28 cellular contexts compared by ENCODE assay signal in the genomic region with DNA sequence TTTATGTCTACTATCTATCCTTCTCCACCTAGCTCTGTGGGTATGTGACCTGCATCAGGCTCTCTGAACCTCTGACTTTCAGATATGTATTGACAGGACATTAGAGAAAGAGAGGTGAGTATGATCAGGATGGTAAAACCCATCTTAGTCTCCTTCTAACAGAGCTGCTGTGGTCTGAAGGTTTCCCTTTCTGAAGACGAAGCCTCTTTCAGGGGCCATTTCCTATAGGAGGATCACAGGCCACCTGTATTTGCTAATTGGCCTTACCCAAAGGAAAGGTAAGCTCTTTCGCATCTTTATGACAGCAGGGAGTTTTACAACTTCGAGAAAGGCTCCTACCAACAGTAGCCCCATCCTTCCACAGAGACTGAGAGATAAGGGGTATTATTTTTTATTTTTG.
A peak's percentile ranks its signal among the peaks of the same experiment; 100 is the strongest.
DNase-seq lines count a peak whose midpoint lies in the region; ATAC-seq, FAIRE-seq and TF ChIP-seq lines count a peak whose summit lies in the region.
"Had no signal": no experiment of that assay in that cellular context is flagged by ENCODE, and none has a peak within 500 bp of the region (broad histone marks: within the 10 kb centered on the region; RNA-seq: fewer than 3 reads in every experiment).

No MANE protein-coding gene starts in this region.

- no TSS peak for BruUV-seq in GM12878 (replicated peaks; lab: Mats Ljungman, UMichigan)

- no peak for TF ChIP-seq RAD21 in GM12878 (IDR thresholded peaks at IDR 0.05; ENCODE audit: insufficient read depth, low read depth, low read length)

- intact Hi-C loops in GM12878 (cut with micrococcal nuclease; ENCODE audit: unreplicated experiment) = no loop called here

- H3K4me2 ChIP-seq in GM12878 (ENCODE audit: control insufficient read depth, insufficient read depth) = 0 out of 2 replicates have a peak overlapping the region, but pooled peaks have one; percentile 15
- H3K4me2 ChIP-seq: BLaER1, neural progenitor cell had no signal

- no peak overlapping the region for H3K4me3 ChIP-seq in GM12878
- H3K4me3 ChIP-seq: BLaER1, left lung, neural progenitor cell, right lobe of liver, transverse colon had no signal

- POLR2A ChIA-PET in GM12878 (lab: Charles Lee) = no interaction called here

- no peaks in the 10 kb centered on the region for H3K27me3 ChIP-seq in GM12878 (replicated peaks in 1 of 2; ENCODE audit: control insufficient read depth in 2 of 2, insufficient read depth in 2 of 2, low read length in 1 of 2)
- H3K27me3 ChIP-seq: BLaER1, brain microvascular endothelial cell, left lung, neural progenitor cell, right lobe of liver, transverse colon had no signal

- no peaks in the 10 kb centered on the region for H3K36me3 ChIP-seq in GM12878 (ENCODE audit: control insufficient read depth in 2 of 2, insufficient read depth in 2 of 2, low read length in 1 of 2)
- H3K36me3 ChIP-seq: BLaER1, brain microvascular endothelial cell, left lung, neural progenitor cell, right lobe of liver, transverse colon had no signal

- H4K20me1 ChIP-seq in GM12878 (ENCODE audit: control insufficient read depth, insufficient read depth) = no peaks in the 10 kb centered on the region
- H4K20me1 ChIP-seq: BLaER1 had no signal

- peaks cover 26% of the 10 kb centered on the region for H3K4me1 ChIP-seq in GM12878 (ENCODE audit: control insufficient read depth, insufficient read depth, low read length)
- H3K4me1 ChIP-seq: left lung, neural progenitor cell, right lobe of liver, transverse colon had no signal

- TF ChIP-seq CTCF in GM12878 (IDR thresholded peaks at IDR 0.05 in 2 of 3, conservative IDR thresholded peaks at IDR 0.05 in 1 of 3; ENCODE audit: control insufficient read depth in 2 of 3, extremely low read depth in 1 of 3, insufficient read depth in 1 of 3, low read depth in 3 of 3, low read length in 3 of 3) = no peak

- no peak for TF ChIP-seq EP300 in GM12878 (IDR thresholded peaks at IDR 0.05; ENCODE audit: borderline replicate concordance in 1 of 2, control insufficient read depth in 1 of 2, low read depth in 2 of 2, low read length in 2 of 2)

- H3K79me2 ChIP-seq in GM12878 (ENCODE audit: control insufficient read depth, insufficient read depth, low read length) = no peaks in the 10 kb centered on the region

- H3K27ac ChIP-seq in GM12878 (ENCODE audit: control insufficient read depth, insufficient read depth) = no peak overlapping the region
- H3K27ac ChIP-seq: BLaER1, brain microvascular endothelial cell, left lung, neural progenitor cell, right lobe of liver, transverse colon had no signal

- H2AFZ ChIP-seq in GM12878 (ENCODE audit: control insufficient read depth, low read depth, low read length) = peak overlapping the region; percentile 13; the same call in 1 of the 2 replicates
- H2AFZ ChIP-seq: neural progenitor cell had no signal

- RAD21 ChIA-PET in GM12878 (lab: Charles Lee; ENCODE audit: unreplicated experiment) = interaction anchor here (0.8 kb wide), 1 partner anchor 83 kb away, joined by 3 read pairs; no protein-coding TSS in a partner anchor

- FAIRE-seq in GM12878 (lab: Jason Lieb, UNC) = no peak
- FAIRE-seq: G401.6, H1, islet of Langerhans had no signal

- H3K9ac ChIP-seq in GM12878 (ENCODE audit: control insufficient read depth, insufficient read depth, low read length) = no peak overlapping the region
- H3K9ac ChIP-seq: BLaER1, neural progenitor cell had no signal

- WGBS in GM12878 (ENCODE audit: insufficient coverage, insufficient replicate concordance, low lambda C conversion rate, missing lambda C conversion rate) = 30% methylated on average over 3 of the region's 3 CpGs

- SMC1A ChIA-PET in GM12878 (lab: Charles Lee; ENCODE audit: uncharacterized antibody, unreplicated experiment) = interaction anchor here (0.6 to 1.3 kb wide), 8 partner anchors 15 to 628 kb away, joined by 3 to 4 read pairs (median 3); no protein-coding TSS in a partner anchor

- no peaks in the 10 kb centered on the region; the same call in 2 of the 3 replicates for H3K9me3 ChIP-seq in GM12878 (replicated peaks; ENCODE audit: control insufficient read depth, insufficient read depth, low read length)
- H3K9me3 ChIP-seq: BLaER1, left lung, right lobe of liver, transverse colon had no signal

- CTCF ChIA-PET in GM12878 (lab: Yijun Ruan, JAX) = interaction anchor here (0.6 kb wide), 1 partner anchor 132 kb away, joined by 4 read pairs; no protein-coding TSS in a partner anchor

- in situ Hi-C loops in GM12878 (cut with MboI) = no loop called here

- no peak for TF ChIP-seq POLR2A in GM12878 (IDR thresholded peaks at IDR 0.05; ENCODE audit: low read depth, low read length)

- DNase-seq in GM12878 (ENCODE audit: low read depth, low spot score) (no peak), NCI-H1048 (lab: John Stamatoyannopoulos, UW) (no peak), T-helper 1 cell (no peak)
- DNase-seq: activated CD4-positive, alpha-beta T cell treated with anti-CD3 and anti-CD28 coated beads, Interleukin-2, amount 50 U/mL, for 4 hours; activated CD8-positive, alpha-beta memory T cell treated with anti-CD3 and anti-CD28 coated beads, Interleukin-2, amount 50 U/mL, for 4 hours; activated naive CD4-positive, alpha-beta T cell treated with anti-CD3 and anti-CD28 coated beads, Interleukin-2, amount 10 ng/mL, durations not matched to agents 7 days and 5 days; brain microvascular endothelial cell; COR-L47; IMR-90; left lung; mesendoderm; NCI-H1092 treated with DMSO at 0.1 percent for 48 hours; NCI-H2029 treated with DMSO at 0.1 percent for 48 hours; posterior cingulate gyrus; right lobe of liver; RPMI8226; stimulated activated CD4-positive, alpha-beta T cell treated with anti-CD3 and anti-CD28 coated beads, Interleukin-12 subunit alpha, Interleukin-12 subunit beta, amount 100 ng/mL, for 4 hours; stimulated activated CD4-positive, alpha-beta T cell treated with anti-CD3 and anti-CD28 coated beads, Interleukin-4, amount 100 ng/mL, for 1 hour; transverse colon had no signal

- ATAC-seq in GM18873 (IDR thresholded peaks at IDR 0.05; ENCODE audit: low FRiP score, unreplicated experiment) (peak; percentile 32), GM21786 (IDR thresholded peaks at IDR 0.05; ENCODE audit: unreplicated experiment) (peak; percentile 22), HG02938 (IDR thresholded peaks at IDR 0.05; ENCODE audit: unreplicated experiment) (peak; percentile 28), GM12878 (no peak), GM21528 (IDR thresholded peaks at IDR 0.05; ENCODE audit: low FRiP score, unreplicated experiment) (no peak)
- ATAC-seq: left lung, right lobe of liver had no signal

TF ChIP-seq in GM12878, 131 proteins besides CTCF, POLR2A, EP300 and RAD21:
- no peak for TF ChIP-seq CEBPB (IDR thresholded peaks at IDR 0.05; ENCODE audit: borderline replicate concordance in 1 of 2, low read depth in 2 of 2, low read length in 2 of 2)
- no peak for TF ChIP-seq HDGF (IDR thresholded peaks at IDR 0.05)
- TF ChIP-seq TAF1 (IDR thresholded peaks at IDR 0.05; ENCODE audit: borderline replicate concordance, low read depth, low read length) = no peak
- TF ChIP-seq, protein P1, sequence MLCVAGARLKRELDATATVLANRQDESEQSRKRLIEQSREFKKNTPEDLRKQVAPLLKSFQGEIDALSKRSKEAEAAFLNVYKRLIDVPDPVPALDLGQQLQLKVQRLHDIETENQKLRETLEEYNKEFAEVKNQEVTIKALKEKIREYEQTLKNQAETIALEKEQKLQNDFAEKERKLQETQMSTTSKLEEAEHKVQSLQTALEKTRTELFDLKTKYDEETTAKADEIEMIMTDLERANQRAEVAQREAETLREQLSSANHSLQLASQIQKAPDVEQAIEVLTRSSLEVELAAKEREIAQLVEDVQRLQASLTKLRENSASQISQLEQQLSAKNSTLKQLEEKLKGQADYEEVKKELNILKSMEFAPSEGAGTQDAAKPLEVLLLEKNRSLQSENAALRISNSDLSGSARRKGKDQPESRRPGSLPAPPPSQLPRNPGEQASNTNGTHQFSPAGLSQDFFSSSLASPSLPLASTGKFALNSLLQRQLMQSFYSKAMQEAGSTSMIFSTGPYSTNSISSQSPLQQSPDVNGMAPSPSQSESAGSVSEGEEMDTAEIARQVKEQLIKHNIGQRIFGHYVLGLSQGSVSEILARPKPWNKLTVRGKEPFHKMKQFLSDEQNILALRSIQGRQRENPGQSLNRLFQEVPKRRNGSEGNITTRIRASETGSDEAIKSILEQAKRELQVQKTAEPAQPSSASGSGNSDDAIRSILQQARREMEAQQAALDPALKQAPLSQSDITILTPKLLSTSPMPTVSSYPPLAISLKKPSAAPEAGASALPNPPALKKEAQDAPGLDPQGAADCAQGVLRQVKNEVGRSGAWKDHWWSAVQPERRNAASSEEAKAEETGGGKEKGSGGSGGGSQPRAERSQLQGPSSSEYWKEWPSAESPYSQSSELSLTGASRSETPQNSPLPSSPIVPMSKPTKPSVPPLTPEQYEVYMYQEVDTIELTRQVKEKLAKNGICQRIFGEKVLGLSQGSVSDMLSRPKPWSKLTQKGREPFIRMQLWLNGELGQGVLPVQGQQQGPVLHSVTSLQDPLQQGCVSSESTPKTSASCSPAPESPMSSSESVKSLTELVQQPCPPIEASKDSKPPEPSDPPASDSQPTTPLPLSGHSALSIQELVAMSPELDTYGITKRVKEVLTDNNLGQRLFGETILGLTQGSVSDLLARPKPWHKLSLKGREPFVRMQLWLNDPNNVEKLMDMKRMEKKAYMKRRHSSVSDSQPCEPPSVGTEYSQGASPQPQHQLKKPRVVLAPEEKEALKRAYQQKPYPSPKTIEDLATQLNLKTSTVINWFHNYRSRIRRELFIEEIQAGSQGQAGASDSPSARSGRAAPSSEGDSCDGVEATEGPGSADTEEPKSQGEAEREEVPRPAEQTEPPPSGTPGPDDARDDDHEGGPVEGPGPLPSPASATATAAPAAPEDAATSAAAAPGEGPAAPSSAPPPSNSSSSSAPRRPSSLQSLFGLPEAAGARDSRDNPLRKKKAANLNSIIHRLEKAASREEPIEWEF (IDR thresholded peaks at IDR 0.05; ENCODE audit: insufficient replicate concordance, low read depth, low read length) = no peak
- no peak for TF ChIP-seq NFIC (IDR thresholded peaks at IDR 0.05; ENCODE audit: low read depth, low read length)
- TF ChIP-seq MEF2A (IDR thresholded peaks at IDR 0.05; ENCODE audit: insufficient read depth, low read depth, low read length) = no peak
- no peak for TF ChIP-seq USF2 (IDR thresholded peaks at IDR 0.05; ENCODE audit: borderline replicate concordance, low read depth, low read length)
- TF ChIP-seq YY1 (IDR thresholded peaks at IDR 0.05; ENCODE audit: low read depth, low read length) = no peak

Comparison
In these comparisons a context has a peak if more than half of its experiments do, and no peak if none do; other contexts are left out.
1. ATAC-seq: peak in GM18873 (single experiment), GM21786 (single experiment) and HG02938 (single experiment); none in GM12878 (single experiment) and GM21528 (single experiment).